In genomic region chr11:125594958-125595357, GRCh38 we compare ENCODE assay signal across 18 cellular contexts. TPM values are rescaled to one million over a fixed set of nuclear protein-coding genes. Genes with fewer than 3 reads are reported as not detected.
DNase-seq lines count a peak whose midpoint lies in the region; ATAC-seq and TF ChIP-seq lines count a peak whose summit lies in the region.
"Had no signal": no experiment of that assay in that cellular context is flagged by ENCODE, and none has a peak within 500 bp of the region (broad histone marks: within the 10 kb centered on the region; RNA-seq: fewer than 3 reads in every experiment).

No MANE protein-coding gene starts in this region.

- H3K36me3 Mint-ChIP-seq in memory B cell (peaks cover 16% of the 10 kb centered on the region), endothelial cell (ENCODE audit: low read depth, unreplicated experiment) (peaks cover 13% of the 10 kb centered on the region)

- in situ Hi-C loops in G401 (cut with HindIII; ENCODE audit: low sequenced_read_pairs), result no loop called here

- H3K27ac Mint-ChIP-seq in memory B cell (peak overlapping the region; percentile 83), endothelial cell (ENCODE audit: unreplicated experiment) (no peak overlapping the region)

- H4K20me1 ChIP-seq in DOHH2 (ENCODE audit: control insufficient read depth, insufficient read depth, low read depth, low read length) (no peaks in the 10 kb centered on the region), SU-DHL-6 (ENCODE audit: low read depth, low read length) (no peaks in the 10 kb centered on the region)

- peaks cover 78% of the 10 kb centered on the region for H3K79me2 ChIP-seq in DOHH2 (ENCODE audit: control insufficient read depth, low read length)
- peaks cover 33% of the 10 kb centered on the region for H3K79me2 ChIP-seq in SU-DHL-6 (ENCODE audit: insufficient read depth, low read length)

- H3K27me3 Mint-ChIP-seq in memory B cell, result no peaks in the 10 kb centered on the region
- peaks cover 6% of the 10 kb centered on the region for H3K27me3 Mint-ChIP-seq in endothelial cell (ENCODE audit: unreplicated experiment)

- H3K27ac ChIP-seq in DOHH2 (ENCODE audit: low read depth, low read length) (peak overlapping the region; percentile 39), SU-DHL-6 (ENCODE audit: low read depth, low read length) (no peak overlapping the region), foreskin keratinocyte (no peak overlapping the region)
- H3K27ac ChIP-seq: 22Rv1, testis had no signal

- H3K4me3 ChIP-seq in DOHH2 (ENCODE audit: low read length) (peak overlapping the region; percentile 92), SU-DHL-6 (ENCODE audit: insufficient read depth, low read length, poor library complexity, severe bottlenecking) (no peak overlapping the region)
- H3K4me3 ChIP-seq: HAP-1, testis had no signal

- no peaks in the 10 kb centered on the region for H3K9me2 ChIP-seq in DOHH2 (replicated peaks; ENCODE audit: control insufficient read depth, low read length)
- H3K9me2 ChIP-seq in SU-DHL-6 (replicated peaks; ENCODE audit: insufficient read depth, low read length), result no peaks in the 10 kb centered on the region

- H3K9ac ChIP-seq in SU-DHL-6 (ENCODE audit: low read length), result no peak overlapping the region

- H3K4me3 Mint-ChIP-seq in memory B cell, result no peak overlapping the region
- H3K4me3 Mint-ChIP-seq in endothelial cell (ENCODE audit: unreplicated experiment), result no peak overlapping the region

- H2AFZ ChIP-seq in SU-DHL-6 (ENCODE audit: low read depth, low read length, severe bottlenecking), result no peak overlapping the region

- H3K4me1 ChIP-seq in DOHH2 (ENCODE audit: control insufficient read depth, low read length), result peaks cover 29% of the 10 kb centered on the region
- no peaks in the 10 kb centered on the region for H3K4me1 ChIP-seq in foreskin keratinocyte

- H3K4me1 Mint-ChIP-seq in memory B cell (peaks cover 30% of the 10 kb centered on the region), endothelial cell (ENCODE audit: unreplicated experiment) (peaks cover 14% of the 10 kb centered on the region)

- H3K9me3 ChIP-seq in DOHH2 (ENCODE audit: control insufficient read depth, insufficient read depth, low read length) (no peaks in the 10 kb centered on the region), SU-DHL-6 (ENCODE audit: insufficient read depth, low read length) (no peaks in the 10 kb centered on the region)
- H3K9me3 ChIP-seq: HAP-1, testis had no signal

- no peaks in the 10 kb centered on the region for H3K27me3 ChIP-seq in DOHH2 (ENCODE audit: control insufficient read depth, low read length)
- H3K27me3 ChIP-seq in SU-DHL-6 (ENCODE audit: low read length), result no peaks in the 10 kb centered on the region
- H3K27me3 ChIP-seq in foreskin keratinocyte, result no peaks in the 10 kb centered on the region
- H3K27me3 ChIP-seq: testis had no signal

- H3F3A ChIP-seq in DOHH2 (ENCODE audit: control insufficient read depth, insufficient read depth), result no peaks in the 10 kb centered on the region
- no peaks in the 10 kb centered on the region for H3F3A ChIP-seq in SU-DHL-6 (ENCODE audit: insufficient read depth)

- peaks cover 53% of the 10 kb centered on the region for H3K36me3 ChIP-seq in DOHH2 (ENCODE audit: control insufficient read depth, low read length)
- no peaks in the 10 kb centered on the region for H3K36me3 ChIP-seq in SU-DHL-6 (ENCODE audit: low read length)

- H3K9me3 Mint-ChIP-seq in memory B cell (no peaks in the 10 kb centered on the region), endothelial cell (ENCODE audit: unreplicated experiment) (no peaks in the 10 kb centered on the region)

- DNase-seq in SIG-M5 treated with dmso at 0.1 percent for 504 hours (lab: John Stamatoyannopoulos, UW; ENCODE audit: unreplicated experiment), result peak; percentile 15
- no peak for DNase-seq in SIG-M5 (lab: John Stamatoyannopoulos, UW)
- DNase-seq in memory B cell (ENCODE audit: low spot score in 2 of 2), result no peak
- no peak for DNase-seq in foreskin keratinocyte
- no peak for DNase-seq in G401 (ENCODE audit: low spot score)
- no peak for DNase-seq in endothelial cell (ENCODE audit: low spot score)
- DNase-seq: activated CD4-positive, CD25-positive, alpha-beta regulatory T cell treated with anti-CD3 and anti-CD28 coated beads, Interleukin-2, amount 50 U/mL, for 72 hours; hippocampal formation; IMR-90; left colon; NCI-H1436; NCI-H2227 treated with DMSO at 0.1 percent for 48 hours; OCI-M1; testis had no signal

- H3K4me2 ChIP-seq in DOHH2 (ENCODE audit: low read length) (peak overlapping the region; percentile 74), SU-DHL-6 (ENCODE audit: low read depth, low read length, poor library complexity, severe bottlenecking) (peak overlapping the region; percentile 22)

- TF ChIP-seq CTCF in DOHH2 (IDR thresholded peaks at IDR 0.05; ENCODE audit: low read depth, low read length, poor library complexity, severe bottlenecking) (no peak), SU-DHL-6 (IDR thresholded peaks at IDR 0.05; ENCODE audit: insufficient read depth, low read length, poor library complexity, severe bottlenecking) (no peak), foreskin keratinocyte (conservative IDR thresholded peaks at IDR 0.05) (no peak), endothelial cell (IDR thresholded peaks at IDR 0.05; ENCODE audit: unreplicated experiment) (no peak)

- ATAC-seq in memory B cell (ENCODE audit: low read depth), result no peak
- no peak for ATAC-seq in foreskin keratinocyte
- ATAC-seq: left colon had no signal

RNA-seq across cellular contexts. Expression of gene STT3A, which starts 2.3 kb away (rescaled TPM):
- 171 and 189 TPM in 2 replicates for total RNA-seq in foreskin keratinocyte
- polyA plus RNA-seq in foreskin keratinocyte, result 103 and 113 TPM in 2 replicates
- 44.1 and 87.2 TPM in 2 replicates for total RNA-seq in G401 (2014; rRNA removed; shearing (Covaris generic))
- total RNA-seq in endothelial cell (ENCODE audit: unreplicated experiment), result 202 TPM

RNA-seq across cellular contexts. Expression of gene EI24, which starts 25.7 kb away (rescaled TPM):
- total RNA-seq in foreskin keratinocyte (179 and 183 TPM in 2 replicates), endothelial cell (ENCODE audit: unreplicated experiment) (134 TPM)
- 128 and 163 TPM in 2 replicates for polyA plus RNA-seq in foreskin keratinocyte
- total RNA-seq in G401 (2014; rRNA removed; shearing (Covaris generic)), result 49.4 and 50.5 TPM in 2 replicates

RNA-seq across cellular contexts. Expression of gene CHEK1, which starts 30.0 kb away (rescaled TPM):
- total RNA-seq in foreskin keratinocyte (56.8 and 61.0 TPM in 2 replicates), endothelial cell (ENCODE audit: unreplicated experiment) (57.0 TPM)
- 26.3 and 32.9 TPM in 2 replicates for polyA plus RNA-seq in foreskin keratinocyte
- 42.5 and 65.3 TPM in 2 replicates for total RNA-seq in G401 (2014; rRNA removed; shearing (Covaris generic))
